1 cellular context compared by ENCODE assay signal in the genomic region with DNA sequence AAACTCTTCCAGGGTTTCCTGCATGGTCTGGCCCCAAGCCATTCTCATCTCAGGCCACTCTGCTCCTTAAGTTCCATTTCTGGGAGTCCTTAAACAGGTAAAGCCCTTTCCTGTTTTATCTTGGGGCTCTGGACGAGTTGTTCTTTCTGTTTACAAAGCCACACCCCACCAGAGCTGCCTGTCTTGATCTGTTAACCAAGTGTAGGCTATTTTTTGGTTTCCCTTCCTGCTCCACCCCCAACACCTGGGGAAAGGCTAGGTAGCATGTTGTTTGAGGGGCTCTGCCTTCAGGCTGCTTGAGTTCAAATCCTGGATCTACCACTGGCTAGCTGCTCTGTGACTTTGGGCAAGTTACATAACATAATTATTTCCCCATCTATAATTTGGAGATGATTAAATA.
TF ChIP-seq lines count a peak whose summit lies in the region.

No MANE protein-coding gene starts in this region.

TF ChIP-seq in GM23338, 12 proteins besides CTCF, POLR2A, EP300 and RAD21 (continued from another document):
- TF ChIP-seq, protein P1, sequence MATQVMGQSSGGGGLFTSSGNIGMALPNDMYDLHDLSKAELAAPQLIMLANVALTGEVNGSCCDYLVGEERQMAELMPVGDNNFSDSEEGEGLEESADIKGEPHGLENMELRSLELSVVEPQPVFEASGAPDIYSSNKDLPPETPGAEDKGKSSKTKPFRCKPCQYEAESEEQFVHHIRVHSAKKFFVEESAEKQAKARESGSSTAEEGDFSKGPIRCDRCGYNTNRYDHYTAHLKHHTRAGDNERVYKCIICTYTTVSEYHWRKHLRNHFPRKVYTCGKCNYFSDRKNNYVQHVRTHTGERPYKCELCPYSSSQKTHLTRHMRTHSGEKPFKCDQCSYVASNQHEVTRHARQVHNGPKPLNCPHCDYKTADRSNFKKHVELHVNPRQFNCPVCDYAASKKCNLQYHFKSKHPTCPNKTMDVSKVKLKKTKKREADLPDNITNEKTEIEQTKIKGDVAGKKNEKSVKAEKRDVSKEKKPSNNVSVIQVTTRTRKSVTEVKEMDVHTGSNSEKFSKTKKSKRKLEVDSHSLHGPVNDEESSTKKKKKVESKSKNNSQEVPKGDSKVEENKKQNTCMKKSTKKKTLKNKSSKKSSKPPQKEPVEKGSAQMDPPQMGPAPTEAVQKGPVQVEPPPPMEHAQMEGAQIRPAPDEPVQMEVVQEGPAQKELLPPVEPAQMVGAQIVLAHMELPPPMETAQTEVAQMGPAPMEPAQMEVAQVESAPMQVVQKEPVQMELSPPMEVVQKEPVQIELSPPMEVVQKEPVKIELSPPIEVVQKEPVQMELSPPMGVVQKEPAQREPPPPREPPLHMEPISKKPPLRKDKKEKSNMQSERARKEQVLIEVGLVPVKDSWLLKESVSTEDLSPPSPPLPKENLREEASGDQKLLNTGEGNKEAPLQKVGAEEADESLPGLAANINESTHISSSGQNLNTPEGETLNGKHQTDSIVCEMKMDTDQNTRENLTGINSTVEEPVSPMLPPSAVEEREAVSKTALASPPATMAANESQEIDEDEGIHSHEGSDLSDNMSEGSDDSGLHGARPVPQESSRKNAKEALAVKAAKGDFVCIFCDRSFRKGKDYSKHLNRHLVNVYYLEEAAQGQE (IDR thresholded peaks at IDR 0.05; ENCODE audit: unreplicated experiment), result no peak
- TF ChIP-seq EZH2 (IDR thresholded peaks at IDR 0.05; ENCODE audit: low read depth, unreplicated experiment) (no peak), NANOG (IDR thresholded peaks at IDR 0.05; ENCODE audit: borderline replicate concordance) (no peak), STAT1 (IDR thresholded peaks at IDR 0.05; ENCODE audit: unreplicated experiment) (no peak), POLR2AphosphoS5 (IDR thresholded peaks at IDR 0.05; ENCODE audit: low read depth) (no peak), CREB1 (CRISPR knock-in tag; IDR thresholded peaks at IDR 0.05; ENCODE audit: low read depth) (no peak), ZNF331 (CRISPR knock-in tag; IDR thresholded peaks at IDR 0.05; ENCODE audit: low read depth) (no peak)
- TF ChIP-seq, protein P2, sequence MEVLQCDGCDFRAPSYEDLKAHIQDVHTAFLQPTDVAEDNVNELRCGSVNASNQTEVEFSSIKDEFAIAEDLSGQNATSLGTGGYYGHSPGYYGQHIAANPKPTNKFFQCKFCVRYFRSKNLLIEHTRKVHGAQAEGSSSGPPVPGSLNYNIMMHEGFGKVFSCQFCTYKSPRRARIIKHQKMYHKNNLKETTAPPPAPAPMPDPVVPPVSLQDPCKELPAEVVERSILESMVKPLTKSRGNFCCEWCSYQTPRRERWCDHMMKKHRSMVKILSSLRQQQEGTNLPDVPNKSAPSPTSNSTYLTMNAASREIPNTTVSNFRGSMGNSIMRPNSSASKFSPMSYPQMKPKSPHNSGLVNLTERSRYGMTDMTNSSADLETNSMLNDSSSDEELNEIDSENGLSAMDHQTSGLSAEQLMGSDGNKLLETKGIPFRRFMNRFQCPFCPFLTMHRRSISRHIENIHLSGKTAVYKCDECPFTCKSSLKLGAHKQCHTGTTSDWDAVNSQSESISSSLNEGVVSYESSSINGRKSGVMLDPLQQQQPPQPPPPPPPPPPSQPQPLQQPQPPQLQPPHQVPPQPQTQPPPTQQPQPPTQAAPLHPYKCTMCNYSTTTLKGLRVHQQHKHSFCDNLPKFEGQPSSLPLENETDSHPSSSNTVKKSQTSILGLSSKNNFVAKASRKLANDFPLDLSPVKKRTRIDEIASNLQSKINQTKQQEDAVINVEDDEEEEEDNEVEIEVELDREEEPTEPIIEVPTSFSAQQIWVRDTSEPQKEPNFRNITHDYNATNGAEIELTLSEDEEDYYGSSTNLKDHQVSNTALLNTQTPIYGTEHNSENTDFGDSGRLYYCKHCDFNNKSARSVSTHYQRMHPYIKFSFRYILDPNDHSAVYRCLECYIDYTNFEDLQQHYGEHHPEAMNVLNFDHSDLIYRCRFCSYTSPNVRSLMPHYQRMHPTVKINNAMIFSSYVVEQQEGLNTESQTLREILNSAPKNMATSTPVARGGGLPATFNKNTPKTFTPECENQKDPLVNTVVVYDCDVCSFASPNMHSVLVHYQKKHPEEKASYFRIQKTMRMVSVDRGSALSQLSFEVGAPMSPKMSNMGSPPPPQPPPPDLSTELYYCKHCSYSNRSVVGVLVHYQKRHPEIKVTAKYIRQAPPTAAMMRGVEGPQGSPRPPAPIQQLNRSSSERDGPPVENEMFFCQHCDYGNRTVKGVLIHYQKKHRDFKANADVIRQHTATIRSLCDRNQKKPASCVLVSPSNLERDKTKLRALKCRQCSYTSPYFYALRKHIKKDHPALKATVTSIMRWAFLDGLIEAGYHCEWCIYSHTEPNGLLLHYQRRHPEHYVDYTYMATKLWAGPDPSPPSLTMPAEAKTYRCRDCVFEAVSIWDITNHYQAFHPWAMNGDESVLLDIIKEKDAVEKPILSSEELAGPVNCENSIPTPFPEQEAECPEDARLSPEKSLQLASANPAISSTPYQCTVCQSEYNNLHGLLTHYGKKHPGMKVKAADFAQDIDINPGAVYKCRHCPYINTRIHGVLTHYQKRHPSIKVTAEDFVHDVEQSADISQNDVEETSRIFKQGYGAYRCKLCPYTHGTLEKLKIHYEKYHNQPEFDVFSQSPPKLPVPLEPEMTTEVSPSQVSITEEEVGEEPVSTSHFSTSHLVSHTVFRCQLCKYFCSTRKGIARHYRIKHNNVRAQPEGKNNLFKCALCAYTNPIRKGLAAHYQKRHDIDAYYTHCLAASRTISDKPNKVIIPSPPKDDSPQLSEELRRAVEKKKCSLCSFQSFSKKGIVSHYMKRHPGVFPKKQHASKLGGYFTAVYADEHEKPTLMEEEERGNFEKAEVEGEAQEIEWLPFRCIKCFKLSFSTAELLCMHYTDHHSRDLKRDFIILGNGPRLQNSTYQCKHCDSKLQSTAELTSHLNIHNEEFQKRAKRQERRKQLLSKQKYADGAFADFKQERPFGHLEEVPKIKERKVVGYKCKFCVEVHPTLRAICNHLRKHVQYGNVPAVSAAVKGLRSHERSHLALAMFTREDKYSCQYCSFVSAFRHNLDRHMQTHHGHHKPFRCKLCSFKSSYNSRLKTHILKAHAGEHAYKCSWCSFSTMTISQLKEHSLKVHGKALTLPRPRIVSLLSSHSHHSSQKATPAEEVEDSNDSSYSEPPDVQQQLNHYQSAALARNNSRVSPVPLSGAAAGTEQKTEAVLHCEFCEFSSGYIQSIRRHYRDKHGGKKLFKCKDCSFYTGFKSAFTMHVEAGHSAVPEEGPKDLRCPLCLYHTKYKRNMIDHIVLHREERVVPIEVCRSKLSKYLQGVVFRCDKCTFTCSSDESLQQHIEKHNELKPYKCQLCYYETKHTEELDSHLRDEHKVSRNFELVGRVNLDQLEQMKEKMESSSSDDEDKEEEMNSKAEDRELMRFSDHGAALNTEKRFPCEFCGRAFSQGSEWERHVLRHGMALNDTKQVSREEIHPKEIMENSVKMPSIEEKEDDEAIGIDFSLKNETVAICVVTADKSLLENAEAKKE (CRISPR knock-in tag; IDR thresholded peaks at IDR 0.05), result no peak
